14 cellular contexts compared by ENCODE assay signal in genomic region chr7:749121-749520, GRCh38. TPM values are rescaled to one million over a fixed set of nuclear protein-coding genes. Genes with fewer than 3 reads are reported as not detected.
DNase-seq lines count a peak whose midpoint lies in the region; ATAC-seq, FAIRE-seq and TF ChIP-seq lines count a peak whose summit lies in the region.
"Had no signal": no experiment of that assay in that cellular context is flagged by ENCODE, and none has a peak within 500 bp of the region (broad histone marks: within the 10 kb centered on the region; RNA-seq: fewer than 3 reads in every experiment).

No MANE protein-coding gene starts in this region.

- no peak overlapping the region for H3T11ph ChIP-seq in H9 (ENCODE audit: low read length)

- H3K18ac ChIP-seq in H9 (ENCODE audit: insufficient read length, low read depth, low read length) (no peak overlapping the region), trophoblast cell (ENCODE audit: low read length) (no peak overlapping the region)

- H3K27ac ChIP-seq in gastroesophageal sphincter (peak overlapping the region in 3 of 4 donors; percentile 48 to 63 (median 54)), H9 (ENCODE audit: insufficient read length, low read depth, low read length) (no peak overlapping the region), trophoblast cell (ENCODE audit: low read depth, low read length) (no peak overlapping the region)

- no peak overlapping the region for H2BK15ac ChIP-seq in H9 (ENCODE audit: low read depth, low read length)

- H3K27me3 Mint-ChIP-seq in H9 (ENCODE audit: low read depth), result no peaks in the 10 kb centered on the region

- H4K12ac ChIP-seq in trophoblast cell (ENCODE audit: low read depth, low read length), result no peak overlapping the region

- H4K8ac ChIP-seq in H9 (replicated peaks; ENCODE audit: insufficient read length, low read depth, low read length) (no peak overlapping the region), trophoblast cell (ENCODE audit: low read depth, low read length) (no peak overlapping the region)

- H3K4me3 Mint-ChIP-seq in H9, result no peak overlapping the region
- H3K4me3 Mint-ChIP-seq: activated T-cell treated with anti-CD3 and anti-CD28 coated beads, Interleukin-2, amount 50 U/mL, for 72 hours had no signal

- H3K4me3 ChIP-seq in gastroesophageal sphincter (no peak overlapping the region), trophoblast cell (ENCODE audit: low read depth, low read length) (no peak overlapping the region)

- TF ChIP-seq CTCF in D721Med (IDR thresholded peaks at IDR 0.05; ENCODE audit: insufficient read depth, missing control alignments) (no peak), gastroesophageal sphincter (IDR thresholded peaks at IDR 0.05) (no peak), H9 (conservative IDR thresholded peaks at IDR 0.05) (no peak)

- H2AK5ac ChIP-seq in H9 (ENCODE audit: insufficient read length, low read length) (no peak overlapping the region), trophoblast cell (ENCODE audit: low read length) (no peak overlapping the region)

- H3K27me3 ChIP-seq in gastroesophageal sphincter (no peaks in the 10 kb centered on the region), H9 (ENCODE audit: insufficient read depth, low read length) (no peaks in the 10 kb centered on the region), trophoblast cell (ENCODE audit: insufficient read depth, low read length) (no peaks in the 10 kb centered on the region)

- WGBS in gastroesophageal sphincter (ENCODE audit: low coverage in 1 of 2), 2 donors, result 50% methylated on average over 6 of the region's 14 CpGs; no CpG with 5 or more reads in 1 of the 2 donors
- WGBS in H9 (ENCODE audit: extremely low coverage, insufficient read length, low lambda C conversion rate), result no CpG with 5 or more reads among the region's 14 CpGs
- WGBS in trophoblast cell (ENCODE audit: extremely low coverage, insufficient coverage, insufficient read length), result no CpG with 5 or more reads among the region's 14 CpGs

- H2BK5ac ChIP-seq in H9 (ENCODE audit: insufficient read length, low read length) (no peak overlapping the region), trophoblast cell (ENCODE audit: low read depth, low read length, poor library complexity) (no peak overlapping the region)

- H3K36me3 ChIP-seq in gastroesophageal sphincter (peaks cover 0 to 67% of the 10 kb centered on the region in 2 donors), trophoblast cell (ENCODE audit: control insufficient read depth in 1 of 2, insufficient read depth in 2 of 2, low read length in 2 of 2) (peaks cover 11 to 22% of the 10 kb centered on the region in 2 experiments)

- no peak overlapping the region for H4K91ac ChIP-seq in H9 (ENCODE audit: insufficient read length, low read depth, low read length)
- H4K91ac ChIP-seq in trophoblast cell (ENCODE audit: low read depth, low read length), result no peak overlapping the region

- H3K9me3 Mint-ChIP-seq in H9, result no peaks in the 10 kb centered on the region

- H2AFZ ChIP-seq in H9 (ENCODE audit: low read length) (no peak overlapping the region), trophoblast cell (ENCODE audit: insufficient read depth, low read length, poor library complexity) (no peak overlapping the region)

- H3K4me2 ChIP-seq in H9 (ENCODE audit: insufficient read depth, insufficient read length, low read length), result no peak overlapping the region
- H3K4me2 ChIP-seq in trophoblast cell (ENCODE audit: low read length), result no peak overlapping the region

- H3K23ac ChIP-seq in H9 (ENCODE audit: insufficient read length, low read depth, low read length) (no peak overlapping the region), trophoblast cell (ENCODE audit: low read length) (no peak overlapping the region)

- 0 out of 2 replicates have a peak, but pooled peaks cover 3% of the 10 kb centered on the region for H3K79me2 ChIP-seq in H9 (ENCODE audit: insufficient read depth, low read length)
- H3K79me2 ChIP-seq in trophoblast cell (ENCODE audit: control insufficient read depth, insufficient read depth, low read length, poor library complexity), result no peaks in the 10 kb centered on the region

- TF ChIP-seq EP300 in gastroesophageal sphincter (IDR thresholded peaks at IDR 0.05), result no peak

- peak overlapping the region in 1 of 3 experiments; percentile 23; a peak in 1 of 7 replicates for H3K27ac Mint-ChIP-seq in H9
- H3K27ac Mint-ChIP-seq: activated T-cell treated with anti-CD3 and anti-CD28 coated beads, Interleukin-2, amount 50 U/mL, for 72 hours had no signal

- FAIRE-seq in D721Med (lab: Jason Lieb, UNC), result peak; percentile 64
- FAIRE-seq: keratinocyte had no signal

- H3K4ac ChIP-seq in H9 (ENCODE audit: low read depth, low read length) (no peak overlapping the region), trophoblast cell (ENCODE audit: low read depth, low read length) (no peak overlapping the region)

- H3K4me1 ChIP-seq in gastroesophageal sphincter, result peaks cover 0 to 19% (median 6%) of the 10 kb centered on the region in 3 donors
- H3K4me1 ChIP-seq in H9 (ENCODE audit: insufficient read depth, low read length), result no peaks in the 10 kb centered on the region
- no peaks in the 10 kb centered on the region for H3K4me1 ChIP-seq in trophoblast cell (ENCODE audit: control insufficient read depth in 1 of 2, insufficient read depth in 2 of 2, low read length in 2 of 2)

- H2BK20ac ChIP-seq in H9 (ENCODE audit: low read depth, low read length, poor library complexity, severe bottlenecking), result no peak overlapping the region

- H3K4me1 Mint-ChIP-seq in H9, result no peaks in the 10 kb centered on the region

- H4K5ac ChIP-seq in H9 (ENCODE audit: insufficient read length, low read depth, low read length), result no peak overlapping the region

- H3K36me3 Mint-ChIP-seq in H9 (ENCODE audit: insufficient read depth in 1 of 3, low read depth in 3 of 3), result peaks cover 12 to 49% (median 43%) of the 10 kb centered on the region in 3 experiments

- TF ChIP-seq POLR2A in gastroesophageal sphincter (IDR thresholded peaks at IDR 0.05), result no peak

- DNase-seq in D721Med (ENCODE audit: insufficient read length, low spot score) (peak; percentile 83), NCI-H524 treated with DMSO at 0.1 percent for 48 hours (lab: John Stamatoyannopoulos, UW) (peak; percentile 37), occipital lobe (lab: John Stamatoyannopoulos, UW) (peak; percentile 21), ecto neural progenitor cell (ENCODE audit: low spot score) (no peak), H9 (no peak), trophoblast cell (no peak)
- DNase-seq: activated CD4-positive, alpha-beta T cell treated with anti-CD3 and anti-CD28 coated beads, Interleukin-2, amount 50 U/mL, for 4 hours; activated T-cell treated with anti-CD3 and anti-CD28 coated beads, Interleukin-2, amount 50 U/mL, for 72 hours; foreskin melanocyte; stimulated activated CD4-positive, alpha-beta T cell treated with anti-CD3 and anti-CD28 coated beads, Interleukin-1b, Interleukin-23, amount 100 ng/mL, for 48 hours; T1000 had no signal

- H2BK12ac ChIP-seq in H9 (ENCODE audit: insufficient read length, low read depth, low read length) (no peak overlapping the region), trophoblast cell (ENCODE audit: low read length) (no peak overlapping the region)

- H2BK120ac ChIP-seq in H9 (ENCODE audit: low read depth, low read length, poor library complexity, severe bottlenecking), result no peak overlapping the region
- no peak overlapping the region for H2BK120ac ChIP-seq in trophoblast cell (ENCODE audit: insufficient read depth, low read length, poor library complexity)

- H3K14ac ChIP-seq in H9 (ENCODE audit: insufficient read depth, low read length) (no peak overlapping the region), trophoblast cell (ENCODE audit: low read length) (no peak overlapping the region)

- H3K56ac ChIP-seq in H9 (ENCODE audit: insufficient read length, low read depth, low read length), result no peak overlapping the region

- no peaks in the 10 kb centered on the region for H3K9me3 ChIP-seq in gastroesophageal sphincter
- H3K9me3 ChIP-seq in H9 (ENCODE audit: control insufficient read depth, low read depth, low read length), result no peaks in the 10 kb centered on the region
- peaks cover 5% of the 10 kb centered on the region for H3K9me3 ChIP-seq in trophoblast cell (ENCODE audit: insufficient read depth, low read depth, low read length)

- H3K9ac ChIP-seq in H9 (ENCODE audit: extremely low read depth, insufficient read length, low read length) (no peak overlapping the region), trophoblast cell (ENCODE audit: low read length) (no peak overlapping the region)

- H3K79me1 ChIP-seq in H9 (ENCODE audit: insufficient read depth, low read depth, low read length, poor library complexity, severe bottlenecking) (no peaks in the 10 kb centered on the region), trophoblast cell (ENCODE audit: low read length) (no peaks in the 10 kb centered on the region)

- ATAC-seq in gastroesophageal sphincter (peak; percentile 79), HG03457 (IDR thresholded peaks at IDR 0.05; ENCODE audit: unreplicated experiment) (no peak)
- ATAC-seq: activated T-cell treated with anti-CD3 and anti-CD28 coated beads, Interleukin-2, amount 50 U/mL, for 72 hours had no signal

- peaks cover 2% of the 10 kb centered on the region for H4K20me1 ChIP-seq in H9 (ENCODE audit: control insufficient read depth, insufficient read depth, insufficient read length)

- no peaks in the 10 kb centered on the region for H3K23me2 ChIP-seq in H9 (ENCODE audit: insufficient read length, low read depth, low read length, poor library complexity, severe bottlenecking)

RNA-seq across cellular contexts. Expression of gene PRKAR1B, which starts 22.0 kb away (rescaled TPM):
- total RNA-seq in gastroesophageal sphincter (10 to 100 TPM; 11.6 to 39.1 (median 24.8) TPM), occipital lobe (81.9 TPM), H9 (2021) (43.3 and 44.2 TPM in 2 replicates)
- polyA plus RNA-seq in trophoblast cell (2013), result 2.6 and 3.4 TPM in 2 replicates

RNA-seq across cellular contexts. Expression of gene DNAAF5, which starts 22.6 kb away (rescaled TPM):
- total RNA-seq in gastroesophageal sphincter, result 10 to 100 TPM; 17.4 to 36.4 (median 21.7) TPM
- total RNA-seq in occipital lobe, result 7.0 TPM
- 42.7 and 43.5 TPM in 2 replicates for total RNA-seq in H9 (2021)
- polyA plus RNA-seq in trophoblast cell (2013), result 13.5 and 13.7 TPM in 2 replicates

Comparison
In these comparisons a context has a peak if more than half of its experiments do, and no peak if none do; other contexts are left out.
1. DNase-seq: peak in D721Med (single experiment), NCI-H524 treated with DMSO at 0.1 percent for 48 hours (single experiment) and occipital lobe (single experiment); none in ecto neural progenitor cell (single experiment), H9 (single experiment) and trophoblast cell (0 of 2).
2. H3K27ac ChIP-seq: peak in gastroesophageal sphincter (3 of 4); none in H9 (single experiment) and trophoblast cell (single experiment).